In the genomic region with DNA sequence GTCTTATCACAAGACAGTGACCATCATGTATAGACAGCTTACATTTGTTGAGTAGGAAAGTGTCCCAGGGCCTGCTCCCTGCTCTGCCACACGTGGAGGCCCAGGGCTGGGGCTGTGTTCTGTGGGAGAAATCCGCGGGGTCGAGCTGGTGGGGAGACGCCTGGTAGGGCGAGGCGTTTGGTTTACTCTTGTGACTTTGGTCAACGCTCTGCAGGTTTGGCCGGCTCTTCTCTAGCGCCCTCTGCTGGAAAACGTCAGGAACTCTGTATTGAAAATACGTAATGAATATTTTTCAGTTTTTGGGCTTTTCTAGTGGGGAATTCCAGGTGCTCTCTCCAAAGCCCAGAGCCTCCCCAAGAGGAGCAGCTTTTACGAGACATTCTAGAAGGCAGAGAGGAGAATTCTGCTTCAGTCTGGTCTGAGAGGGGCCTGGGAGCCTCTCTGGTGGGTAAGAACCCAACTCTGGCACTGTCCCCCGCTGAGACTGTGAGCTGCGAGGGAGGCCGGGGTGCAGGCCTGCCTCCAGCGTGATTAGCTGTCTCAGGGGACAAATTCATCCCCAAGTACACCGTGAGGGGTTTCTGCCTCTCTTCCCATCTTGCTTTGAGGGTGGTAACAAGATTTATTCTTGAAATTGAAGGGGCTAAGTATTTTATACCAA, we compare ENCODE assay signal across 8 cellular contexts.
A peak's percentile ranks its signal among the peaks of the same experiment; 100 is the strongest.
DNase-seq lines count a peak whose midpoint lies in the region; ATAC-seq lines count a peak whose summit lies in the region.

No MANE protein-coding gene starts in this region.

- no peak overlapping the region for H3K4ac ChIP-seq in mesendoderm (ENCODE audit: low read depth, low read length)

- DNase-seq in EH (ENCODE audit: low read depth): peak; percentile 9
- DNase-seq in NCI-H345 (lab: John Stamatoyannopoulos, UW): peak; percentile 69
- peak; percentile 77 for DNase-seq in activated CD4-positive, alpha-beta T cell treated with anti-CD3 and anti-CD28 coated beads for 36 hours
- peak; percentile 76 for DNase-seq in ecto neural progenitor cell (ENCODE audit: low spot score)
- DNase-seq in mesendoderm: peak; percentile 76
- DNase-seq in stimulated activated CD8-positive, alpha-beta memory T cell treated with anti-CD3 and anti-CD28 coated beads, Interleukin-4, amount 100 ng/mL, for 48 hours: peak; percentile 66
- no peak for DNase-seq in MG63

- POLR2A ChIA-PET in activated CD4-positive, alpha-beta T cell treated with anti-CD3 and anti-CD28 coated beads for 36 hours (lab: Charles Lee): no interaction called here

- CTCF ChIA-PET in activated CD4-positive, alpha-beta T cell treated with anti-CD3 and anti-CD28 coated beads for 36 hours (lab: Charles Lee): interaction anchor here (0.6 to 2.7 kb wide), 20 partner anchors 11 to 842 kb away, joined by 3 to 8 read pairs (median 3); no protein-coding TSS in a partner anchor

- peaks cover 14% of the 10 kb centered on the region for H3K4me1 ChIP-seq in mesendoderm (ENCODE audit: control insufficient read depth, low read depth, low read length)

- H3K4me2 ChIP-seq in mesendoderm (ENCODE audit: low read length): no peak overlapping the region

- H3K79me1 ChIP-seq in mesendoderm (ENCODE audit: low read length): no peaks in the 10 kb centered on the region

- no peaks in the 10 kb centered on the region for H3K4me1 Mint-ChIP-seq in activated CD4-positive, alpha-beta T cell treated with anti-CD3 and anti-CD28 coated beads for 36 hours

- no peak overlapping the region for H4K8ac ChIP-seq in mesendoderm (ENCODE audit: low read depth, low read length)

- H3K56ac ChIP-seq in mesendoderm (ENCODE audit: low read length): peak overlapping the region; percentile 73

- H3K9me3 Mint-ChIP-seq in activated CD4-positive, alpha-beta T cell treated with anti-CD3 and anti-CD28 coated beads for 36 hours (ENCODE audit: low read depth): no peaks in the 10 kb centered on the region

- no peak overlapping the region for H3K23ac ChIP-seq in mesendoderm (ENCODE audit: low read length)

- H3K9ac ChIP-seq in mesendoderm (ENCODE audit: low read length): no peak overlapping the region

- H3K27me3 Mint-ChIP-seq in activated CD4-positive, alpha-beta T cell treated with anti-CD3 and anti-CD28 coated beads for 36 hours: peaks cover 22% of the 10 kb centered on the region

- no CpG with 5 or more reads among the region's 18 CpGs for WGBS in mesendoderm (ENCODE audit: extremely low coverage, insufficient coverage, low lambda C conversion rate)

- no peak overlapping the region for H3K27ac Mint-ChIP-seq in activated CD4-positive, alpha-beta T cell treated with anti-CD3 and anti-CD28 coated beads for 36 hours

- intact Hi-C loops in activated CD4-positive, alpha-beta T cell treated with anti-CD3 and anti-CD28 coated beads for 36 hours (cut with DNase I, micrococcal nuclease): loop anchor here (1.0 to 5.0 kb wide), 6 partner anchors 143 to 742 kb away; no protein-coding TSS in a partner anchor

- H3K27ac ChIP-seq in mesendoderm (ENCODE audit: low read depth, low read length): no peak overlapping the region

- H4K5ac ChIP-seq in mesendoderm (ENCODE audit: low read length): no peak overlapping the region

- H2AK5ac ChIP-seq in mesendoderm (ENCODE audit: low read length): no peak overlapping the region

- no peak overlapping the region for H2BK5ac ChIP-seq in mesendoderm (ENCODE audit: low read length)

- H3K36me3 ChIP-seq in mesendoderm (ENCODE audit: control insufficient read depth, insufficient read depth, low read length): no peaks in the 10 kb centered on the region
- H3K36me3 ChIP-seq in MG63: no peaks in the 10 kb centered on the region

- H3K9me3 ChIP-seq in MG63: no peaks in the 10 kb centered on the region

- H3K4me3 ChIP-seq in mesendoderm (ENCODE audit: low read length): no peak overlapping the region
- H3K4me3 ChIP-seq in MG63: no peak overlapping the region

- no peaks in the 10 kb centered on the region for H3K36me3 Mint-ChIP-seq in activated CD4-positive, alpha-beta T cell treated with anti-CD3 and anti-CD28 coated beads for 36 hours (ENCODE audit: low read depth)

- H3K4me3 Mint-ChIP-seq in activated CD4-positive, alpha-beta T cell treated with anti-CD3 and anti-CD28 coated beads for 36 hours: no peak overlapping the region

- peak; percentile 70 for ATAC-seq in HG02642 (IDR thresholded peaks at IDR 0.05; ENCODE audit: poor library complexity, unreplicated experiment)
- ATAC-seq in activated CD4-positive, alpha-beta T cell treated with anti-CD3 and anti-CD28 coated beads for 36 hours: peak; percentile 70

- H2BK120ac ChIP-seq in mesendoderm (ENCODE audit: low read depth, low read length): no peak overlapping the region

- H3K27me3 ChIP-seq in mesendoderm (ENCODE audit: insufficient read depth, low read length, poor library complexity) (no peaks in the 10 kb centered on the region), MG63 (no peaks in the 10 kb centered on the region)

- no peaks in the 10 kb centered on the region for H3K79me2 ChIP-seq in mesendoderm (ENCODE audit: control insufficient read depth, insufficient read depth, low read length)

- H2BK15ac ChIP-seq in mesendoderm (replicated peaks; ENCODE audit: low read depth): no peak overlapping the region

- peak overlapping the region; percentile 41 for H3K18ac ChIP-seq in mesendoderm (ENCODE audit: low read length)
